33 cellular contexts compared by ENCODE assay signal in the genomic region with DNA sequence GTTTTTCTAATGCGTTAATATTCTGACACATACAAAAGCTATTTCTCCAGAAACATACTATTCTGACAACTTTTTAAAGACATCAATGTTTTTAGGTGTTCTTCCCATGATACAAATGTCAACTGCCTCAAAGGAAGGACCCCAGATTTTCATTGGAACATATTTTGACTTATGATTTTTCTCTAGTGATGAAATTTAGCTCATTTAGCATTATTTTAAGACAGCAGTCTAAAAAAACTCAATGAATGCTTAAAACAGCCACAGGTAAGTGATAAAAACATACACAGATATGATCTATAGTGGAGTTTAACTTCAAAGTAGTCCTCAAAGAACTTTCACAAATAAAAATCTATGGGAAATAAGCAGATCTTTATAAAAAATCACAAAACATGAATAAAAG. TPM values are rescaled to one million over a fixed set of nuclear protein-coding genes. Genes with fewer than 3 reads are reported as not detected.
"Had no signal": no experiment of that assay in that cellular context is flagged by ENCODE, and none has a peak within 500 bp of the region (broad histone marks: within the 10 kb centered on the region; RNA-seq: fewer than 3 reads in every experiment).

No MANE protein-coding gene starts in this region.

- H3K9me3 Mint-ChIP-seq: stimulated activated effector memory CD8-positive, alpha-beta T cell treated with anti-CD3 and anti-CD28 coated beads, Interleukin-12 subunit alpha, Interleukin-12 subunit beta, amount 100 ng/mL, for 72 hours; stimulated activated memory B cell treated with anti-CD40 and anti-IgM and Interleukin-4, amounts not matched to agents 10 μg/mL and 1 μg/mL and 100 μg/mL, for 72 hours; stimulated activated naive B cell treated with anti-CD40 and anti-IgM and Interleukin-4, amounts not matched to agents 10 μg/mL and 1 μg/mL and 100 μg/mL, for 72 hours; stimulated activated naive CD8-positive, alpha-beta T cell treated with anti-CD3 and anti-CD28 coated beads, Interleukin-15, amount 100 ng/mL, for 72 hours; stimulated activated naive CD8-positive, alpha-beta T cell treated with anti-CD3 and anti-CD28 coated beads, Interleukin-15, Interleukin-2, amounts not matched to agents 100 ng/mL and 50 ng/mL, for 24 hours; type B pancreatic cell had no signal

- H3K27ac ChIP-seq: stomach, suprapubic skin, testis, thoracic aorta, thyroid gland, tibial artery, tibial nerve, transverse colon, upper lobe of left lung, upper lobe of right lung, uterus, vagina had no signal

- H3K4me1 ChIP-seq: stomach, suprapubic skin, testis, thyroid gland, tibial artery, tibial nerve, transverse colon, upper lobe of left lung, upper lobe of right lung, uterus, vagina had no signal

- H3K9me3 ChIP-seq: stomach, suprapubic skin, testis, thoracic aorta, thyroid gland, tibial artery, tibial nerve, upper lobe of left lung, upper lobe of right lung, uterus, vagina had no signal

- FAIRE-seq: urothelium cell line had no signal

- H3K4me1 Mint-ChIP-seq: stimulated activated effector memory CD8-positive, alpha-beta T cell treated with anti-CD3 and anti-CD28 coated beads, Interleukin-12 subunit alpha, Interleukin-12 subunit beta, amount 100 ng/mL, for 72 hours; stimulated activated naive CD8-positive, alpha-beta T cell treated with anti-CD3 and anti-CD28 coated beads, Interleukin-15, amount 100 ng/mL, for 72 hours had no signal

- H3K36me3 ChIP-seq: stomach, suprapubic skin, thoracic aorta, thyroid gland, tibial artery, tibial nerve, transverse colon, upper lobe of left lung, upper lobe of right lung, uterus, vagina had no signal

- H3K27me3 ChIP-seq: stomach, suprapubic skin, testis, thyroid gland, tibial artery, tibial nerve, transverse colon, upper lobe of left lung, upper lobe of right lung, uterus, vagina had no signal

- ATAC-seq: stimulated activated effector memory CD8-positive, alpha-beta T cell treated with anti-CD3 and anti-CD28 coated beads, Interleukin-12 subunit alpha, Interleukin-12 subunit beta, amount 100 ng/mL, for 72 hours; stimulated activated memory B cell treated with anti-CD40 and anti-IgM and Interleukin-4, amounts not matched to agents 10 μg/mL and 1 μg/mL and 100 μg/mL, for 72 hours; stimulated activated naive B cell treated with anti-CD40 and anti-IgM and Interleukin-4, amounts not matched to agents 10 μg/mL and 1 μg/mL and 100 μg/mL, for 72 hours; stimulated activated naive CD8-positive, alpha-beta T cell treated with anti-CD3 and anti-CD28 coated beads, Interleukin-15, amount 100 ng/mL, for 72 hours; stimulated activated naive CD8-positive, alpha-beta T cell treated with anti-CD3 and anti-CD28 coated beads, Interleukin-15, Interleukin-2, amounts not matched to agents 100 U/mL and 50 U/mL, for 24 hours; upper lobe of right lung had no signal

- H3K4me3 Mint-ChIP-seq: stimulated activated effector memory CD8-positive, alpha-beta T cell treated with anti-CD3 and anti-CD28 coated beads, Interleukin-12 subunit alpha, Interleukin-12 subunit beta, amount 100 ng/mL, for 72 hours; stimulated activated memory B cell treated with anti-CD40 and anti-IgM and Interleukin-4, amounts not matched to agents 10 μg/mL and 1 μg/mL and 100 μg/mL, for 72 hours; stimulated activated naive B cell treated with anti-CD40 and anti-IgM and Interleukin-4, amounts not matched to agents 10 μg/mL and 1 μg/mL and 100 μg/mL, for 72 hours; stimulated activated naive CD8-positive, alpha-beta T cell treated with anti-CD3 and anti-CD28 coated beads, Interleukin-15, amount 100 ng/mL, for 72 hours; stimulated activated naive CD8-positive, alpha-beta T cell treated with anti-CD3 and anti-CD28 coated beads, Interleukin-15, Interleukin-2, amounts not matched to agents 100 ng/mL and 50 ng/mL, for 24 hours; type B pancreatic cell had no signal

- H3K4me3 ChIP-seq: stomach, suprapubic skin, testis, thoracic aorta, thyroid gland, tibial artery, tibial nerve, transverse colon, upper lobe of left lung, upper lobe of right lung, uterus, vagina had no signal

- H3K27me3 Mint-ChIP-seq: stimulated activated memory B cell treated with anti-CD40 and anti-IgM and Interleukin-4, amounts not matched to agents 10 μg/mL and 1 μg/mL and 100 μg/mL, for 72 hours; stimulated activated naive B cell treated with anti-CD40 and anti-IgM and Interleukin-4, amounts not matched to agents 10 μg/mL and 1 μg/mL and 100 μg/mL, for 72 hours; stimulated activated naive CD8-positive, alpha-beta T cell treated with anti-CD3 and anti-CD28 coated beads, Interleukin-15, amount 100 ng/mL, for 72 hours; stimulated activated naive CD8-positive, alpha-beta T cell treated with anti-CD3 and anti-CD28 coated beads, Interleukin-15, Interleukin-2, amounts not matched to agents 100 ng/mL and 50 ng/mL, for 24 hours; type B pancreatic cell had no signal

- H3K36me3 Mint-ChIP-seq: stimulated activated effector memory CD8-positive, alpha-beta T cell treated with anti-CD3 and anti-CD28 coated beads, Interleukin-12 subunit alpha, Interleukin-12 subunit beta, amount 100 ng/mL, for 72 hours; stimulated activated memory B cell treated with anti-CD40 and anti-IgM and Interleukin-4, amounts not matched to agents 10 μg/mL and 1 μg/mL and 100 μg/mL, for 72 hours; stimulated activated naive B cell treated with anti-CD40 and anti-IgM and Interleukin-4, amounts not matched to agents 10 μg/mL and 1 μg/mL and 100 μg/mL, for 72 hours; type B pancreatic cell had no signal

- DNase-seq: stimulated activated CD4-positive, alpha-beta T cell treated with anti-CD3 and anti-CD28 coated beads, Interleukin-2, amount 100 ng/mL, for 48 hours; stimulated activated CD4-positive, alpha-beta T cell treated with anti-CD3 and anti-CD28 coated beads, Interleukin-4, amount 100 ng/mL, for 1 hour; stimulated activated CD4-positive, alpha-beta T cell treated with anti-CD3 and anti-CD28 coated beads, Interleukin-4, amount 100 ng/mL, for 24 hours; stimulated activated CD4-positive, alpha-beta T cell treated with anti-CD3 and anti-CD28 coated beads, Interleukin-4, amount 100 ng/mL, for 4 hours; stimulated activated CD8-positive, alpha-beta memory T cell treated with anti-CD3 and anti-CD28 coated beads, Interleukin-4, amount 100 ng/mL, for 48 hours; stimulated activated naive B cell treated with anti-CD40 and anti-IgM and Interleukin-4, amounts not matched to agents 10 μg/mL and 1 μg/mL and 100 μg/mL, for 72 hours; stimulated activated naive CD4-positive, alpha-beta T cell; stimulated activated naive CD4-positive, alpha-beta T cell treated with Interleukin-2 at 50 U/mL for 16 hours; stimulated activated naive CD8-positive, alpha-beta T cell treated with anti-CD3 and anti-CD28 coated beads, Interleukin-15, amount 100 ng/mL, for 72 hours; stimulated activated naive CD8-positive, alpha-beta T cell treated with anti-CD3 and anti-CD28 coated beads, Interleukin-15, Interleukin-2, amounts not matched to agents 100 U/mL and 50 U/mL, for 24 hours; stomach; substantia nigra; testis; thyroid gland; tibial artery; transverse colon; trophoblast cell; upper lobe of left lung; upper lobe of right lung; uterus had no signal

- H3K27ac Mint-ChIP-seq: stimulated activated effector memory CD8-positive, alpha-beta T cell treated with anti-CD3 and anti-CD28 coated beads, Interleukin-12 subunit alpha, Interleukin-12 subunit beta, amount 100 ng/mL, for 72 hours; stimulated activated memory B cell treated with anti-CD40 and anti-IgM and Interleukin-4, amounts not matched to agents 10 μg/mL and 1 μg/mL and 100 μg/mL, for 72 hours; stimulated activated naive B cell treated with anti-CD40 and anti-IgM and Interleukin-4, amounts not matched to agents 10 μg/mL and 1 μg/mL and 100 μg/mL, for 72 hours; stimulated activated naive CD8-positive, alpha-beta T cell treated with anti-CD3 and anti-CD28 coated beads, Interleukin-15, Interleukin-2, amounts not matched to agents 100 ng/mL and 50 ng/mL, for 24 hours; type B pancreatic cell had no signal

RNA-seq across cellular contexts. Expression of a gene that starts 24.9 kb away (rescaled TPM):
- total RNA-seq: stomach, subcutaneous adipose tissue, suprapubic skin, temporal lobe, thoracic aorta, thyroid gland, tibial nerve, transverse colon, upper lobe of left lung, upper lobe of right lung, ureter, urinary bladder, uterus, vagina had no signal
- polyA plus RNA-seq: stomach, urinary bladder had no signal
